1 cellular context compared by ENCODE assay signal in genomic region chr5:13957032-13957645, GRCh38.
TF ChIP-seq lines count a peak whose summit lies in the region.

No MANE protein-coding gene starts in this region.

TF ChIP-seq in neural cell, 6 proteins besides CTCF, POLR2A, EP300 and RAD21:
- peak; percentile 93 for TF ChIP-seq SMC3 (conservative IDR thresholded peaks at IDR 0.05; ENCODE audit: poor library complexity)
- no peak for TF ChIP-seq EZH2 (IDR thresholded peaks at IDR 0.05; ENCODE audit: borderline replicate concordance, insufficient read depth, low read length, poor library complexity, severe bottlenecking)
